In genomic region chr2:59366288-59366687, GRCh38 we compare ENCODE assay signal across 29 cellular contexts.
"Had no signal": no experiment of that assay in that cellular context is flagged by ENCODE, and none has a peak within 500 bp of the region (broad histone marks: within the 10 kb centered on the region; RNA-seq: fewer than 3 reads in every experiment).

No MANE protein-coding gene starts in this region.

- H3K36me3 ChIP-seq: stomach, suprapubic skin, thoracic aorta, thyroid gland, tibial artery, tibial nerve, transverse colon, upper lobe of left lung, upper lobe of right lung, uterus, vagina had no signal

- H3K4me1 Mint-ChIP-seq: stimulated activated effector memory CD8-positive, alpha-beta T cell treated with anti-CD3 and anti-CD28 coated beads, Interleukin-12 subunit alpha, Interleukin-12 subunit beta, amount 100 ng/mL, for 72 hours; stimulated activated memory B cell treated with anti-CD40 and anti-IgM and Interleukin-4, amounts not matched to agents 10 μg/mL and 1 μg/mL and 100 μg/mL, for 72 hours; stimulated activated naive B cell treated with anti-CD40 and anti-IgM and Interleukin-4, amounts not matched to agents 10 μg/mL and 1 μg/mL and 100 μg/mL, for 72 hours; stimulated activated naive CD8-positive, alpha-beta T cell treated with anti-CD3 and anti-CD28 coated beads, Interleukin-15, amount 100 ng/mL, for 72 hours had no signal

- H3K27ac ChIP-seq: stomach, suprapubic skin, testis, thoracic aorta, thyroid gland, tibial artery, tibial nerve, transverse colon, upper lobe of left lung, upper lobe of right lung, uterus, vagina had no signal

- ATAC-seq: stimulated activated effector memory CD8-positive, alpha-beta T cell treated with anti-CD3 and anti-CD28 coated beads, Interleukin-12 subunit alpha, Interleukin-12 subunit beta, amount 100 ng/mL, for 72 hours; stimulated activated memory B cell treated with anti-CD40 and anti-IgM and Interleukin-4, amounts not matched to agents 10 μg/mL and 1 μg/mL and 100 μg/mL, for 72 hours; stimulated activated naive B cell treated with anti-CD40 and anti-IgM and Interleukin-4, amounts not matched to agents 10 μg/mL and 1 μg/mL and 100 μg/mL, for 72 hours; stimulated activated naive CD8-positive, alpha-beta T cell treated with anti-CD3 and anti-CD28 coated beads, Interleukin-15, amount 100 ng/mL, for 72 hours; stimulated activated naive CD8-positive, alpha-beta T cell treated with anti-CD3 and anti-CD28 coated beads, Interleukin-15, Interleukin-2, amounts not matched to agents 100 U/mL and 50 U/mL, for 24 hours; upper lobe of right lung had no signal

- H3K27ac Mint-ChIP-seq: stimulated activated effector memory CD8-positive, alpha-beta T cell treated with anti-CD3 and anti-CD28 coated beads, Interleukin-12 subunit alpha, Interleukin-12 subunit beta, amount 100 ng/mL, for 72 hours; stimulated activated memory B cell treated with anti-CD40 and anti-IgM and Interleukin-4, amounts not matched to agents 10 μg/mL and 1 μg/mL and 100 μg/mL, for 72 hours; stimulated activated naive B cell treated with anti-CD40 and anti-IgM and Interleukin-4, amounts not matched to agents 10 μg/mL and 1 μg/mL and 100 μg/mL, for 72 hours; stimulated activated naive CD8-positive, alpha-beta T cell treated with anti-CD3 and anti-CD28 coated beads, Interleukin-15, amount 100 ng/mL, for 72 hours; stimulated activated naive CD8-positive, alpha-beta T cell treated with anti-CD3 and anti-CD28 coated beads, Interleukin-15, Interleukin-2, amounts not matched to agents 100 ng/mL and 50 ng/mL, for 24 hours; type B pancreatic cell had no signal

- H3K27me3 Mint-ChIP-seq: stimulated activated naive CD8-positive, alpha-beta T cell treated with anti-CD3 and anti-CD28 coated beads, Interleukin-15, amount 100 ng/mL, for 72 hours; stimulated activated naive CD8-positive, alpha-beta T cell treated with anti-CD3 and anti-CD28 coated beads, Interleukin-15, Interleukin-2, amounts not matched to agents 100 ng/mL and 50 ng/mL, for 24 hours; type B pancreatic cell had no signal

- DNase-seq: stimulated activated CD4-positive, alpha-beta T cell treated with anti-CD3 and anti-CD28 coated beads, Interleukin-2, amount 100 ng/mL, for 48 hours; stimulated activated CD4-positive, alpha-beta T cell treated with anti-CD3 and anti-CD28 coated beads, Interleukin-4, amount 100 ng/mL, for 1 hour; stimulated activated CD4-positive, alpha-beta T cell treated with anti-CD3 and anti-CD28 coated beads, Interleukin-4, amount 100 ng/mL, for 24 hours; stimulated activated CD4-positive, alpha-beta T cell treated with anti-CD3 and anti-CD28 coated beads, Interleukin-4, amount 100 ng/mL, for 4 hours; stimulated activated CD8-positive, alpha-beta memory T cell treated with anti-CD3 and anti-CD28 coated beads, Interleukin-4, amount 100 ng/mL, for 48 hours; stimulated activated naive B cell treated with anti-CD40 and anti-IgM and Interleukin-4, amounts not matched to agents 10 μg/mL and 1 μg/mL and 100 μg/mL, for 72 hours; stimulated activated naive CD4-positive, alpha-beta T cell; stimulated activated naive CD4-positive, alpha-beta T cell treated with Interleukin-2 at 50 U/mL for 16 hours; stimulated activated naive CD8-positive, alpha-beta T cell treated with anti-CD3 and anti-CD28 coated beads, Interleukin-15, amount 100 ng/mL, for 72 hours; stimulated activated naive CD8-positive, alpha-beta T cell treated with anti-CD3 and anti-CD28 coated beads, Interleukin-15, Interleukin-2, amounts not matched to agents 100 U/mL and 50 U/mL, for 24 hours; stomach; substantia nigra; testis; thyroid gland; tibial artery; transverse colon; trophoblast cell; upper lobe of left lung; upper lobe of right lung; uterus had no signal

- H3K9me3 Mint-ChIP-seq: stimulated activated naive CD8-positive, alpha-beta T cell treated with anti-CD3 and anti-CD28 coated beads, Interleukin-15, amount 100 ng/mL, for 72 hours; stimulated activated naive CD8-positive, alpha-beta T cell treated with anti-CD3 and anti-CD28 coated beads, Interleukin-15, Interleukin-2, amounts not matched to agents 100 ng/mL and 50 ng/mL, for 24 hours; type B pancreatic cell had no signal

- H3K36me3 Mint-ChIP-seq: stimulated activated effector memory CD8-positive, alpha-beta T cell treated with anti-CD3 and anti-CD28 coated beads, Interleukin-12 subunit alpha, Interleukin-12 subunit beta, amount 100 ng/mL, for 72 hours; stimulated activated memory B cell treated with anti-CD40 and anti-IgM and Interleukin-4, amounts not matched to agents 10 μg/mL and 1 μg/mL and 100 μg/mL, for 72 hours; stimulated activated naive B cell treated with anti-CD40 and anti-IgM and Interleukin-4, amounts not matched to agents 10 μg/mL and 1 μg/mL and 100 μg/mL, for 72 hours; type B pancreatic cell had no signal

- H3K4me1 ChIP-seq: stomach, suprapubic skin, testis, thyroid gland, tibial artery, tibial nerve, transverse colon, upper lobe of left lung, upper lobe of right lung, uterus, vagina had no signal

- FAIRE-seq: urothelium cell line had no signal

- H3K9me3 ChIP-seq: stomach, suprapubic skin, testis, thoracic aorta, thyroid gland, tibial artery, tibial nerve, transverse colon, upper lobe of left lung, upper lobe of right lung, uterus, vagina had no signal

- H3K4me3 ChIP-seq: stomach, suprapubic skin, testis, thoracic aorta, thyroid gland, tibial artery, tibial nerve, transverse colon, upper lobe of left lung, upper lobe of right lung, uterus, vagina had no signal

- H3K27me3 ChIP-seq: stomach, suprapubic skin, testis, thyroid gland, tibial artery, tibial nerve, transverse colon, upper lobe of left lung, upper lobe of right lung, uterus, vagina had no signal

- H3K4me3 Mint-ChIP-seq: stimulated activated effector memory CD8-positive, alpha-beta T cell treated with anti-CD3 and anti-CD28 coated beads, Interleukin-12 subunit alpha, Interleukin-12 subunit beta, amount 100 ng/mL, for 72 hours; stimulated activated memory B cell treated with anti-CD40 and anti-IgM and Interleukin-4, amounts not matched to agents 10 μg/mL and 1 μg/mL and 100 μg/mL, for 72 hours; stimulated activated naive B cell treated with anti-CD40 and anti-IgM and Interleukin-4, amounts not matched to agents 10 μg/mL and 1 μg/mL and 100 μg/mL, for 72 hours; stimulated activated naive CD8-positive, alpha-beta T cell treated with anti-CD3 and anti-CD28 coated beads, Interleukin-15, amount 100 ng/mL, for 72 hours; stimulated activated naive CD8-positive, alpha-beta T cell treated with anti-CD3 and anti-CD28 coated beads, Interleukin-15, Interleukin-2, amounts not matched to agents 100 ng/mL and 50 ng/mL, for 24 hours; type B pancreatic cell had no signal
